In genomic region chr22:19975707-19976035, GRCh38 we compare ENCODE assay signal across 1 cellular context.
TF ChIP-seq lines count a peak whose summit lies in the region.

No MANE protein-coding gene starts in this region.

TF ChIP-seq in endothelial cell of umbilical vein, 7 proteins besides CTCF, POLR2A, EP300 and RAD21:
- TF ChIP-seq GATA2 (IDR thresholded peaks at IDR 0.05; ENCODE audit: insufficient read depth, insufficient read length, low read depth, low read length) (no peak), POLR2AphosphoS5 (IDR thresholded peaks at IDR 0.05; ENCODE audit: insufficient read depth, low read depth, low read length) (no peak), FOS (IDR thresholded peaks at IDR 0.05; ENCODE audit: borderline replicate concordance, insufficient read depth, low read length) (no peak), EZH2 (IDR thresholded peaks at IDR 0.05; ENCODE audit: borderline replicate concordance, low read depth, low read length, severe bottlenecking) (no peak), MAX (IDR thresholded peaks at IDR 0.05; ENCODE audit: insufficient read depth, insufficient read length) (no peak), JUN (IDR thresholded peaks at IDR 0.05; ENCODE audit: borderline replicate concordance, insufficient read depth, insufficient read length, low read depth) (no peak), MYC (IDR thresholded peaks at IDR 0.05; ENCODE audit: low read depth, low read length) (no peak)
TF ChIP-seq in endothelial cell of umbilical vein: peak in this region for 0.
